15 cellular contexts compared by ENCODE assay signal in genomic region chr16:29683543-29684090, GRCh38. TPM values are rescaled to one million over a fixed set of nuclear protein-coding genes. Genes with fewer than 3 reads are reported as not detected.
"Had no signal": no experiment of that assay in that cellular context is flagged by ENCODE, and none has a peak within 500 bp of the region (broad histone marks: within the 10 kb centered on the region; RNA-seq: fewer than 3 reads in every experiment).

No MANE protein-coding gene starts in this region.

- H3K4me2 ChIP-seq: SK-N-SH had no signal

- H3K36me3 ChIP-seq: neutrophil had no signal

- H3K4me3 Mint-ChIP-seq: activated CD8-positive, alpha-beta T cell treated with anti-CD3 and anti-CD28 coated beads, Interleukin-2, amount 10 ng/mL, durations not matched to agents 7 days and 5 days; activated naive CD4-positive, alpha-beta T cell treated with anti-CD3 and anti-CD28 coated beads, Interleukin-2, amount 50 U/mL, for 24 hours; activated T-helper 17 cell treated with anti-CD3 and anti-CD28 coated beads, Interleukin-2, amount 50 U/mL, for 72 hours; memory B cell had no signal

- H3K9me2 ChIP-seq: SK-N-SH had no signal

- H3K9me3 ChIP-seq: body of pancreas, heart right ventricle, neutrophil, psoas muscle, SK-N-SH had no signal

- H3K4me3 ChIP-seq: body of pancreas, heart right ventricle, psoas muscle had no signal

- DNase-seq: activated CD4-positive, alpha-beta T cell treated with anti-CD3 and anti-CD28 coated beads for 48 hours; activated CD8-positive, alpha-beta T cell treated with anti-CD3 and anti-CD28 coated beads, Interleukin-2, amount 10 ng/mL, durations not matched to agents 7 days and 5 days; amniotic stem cell; body of pancreas; foreskin keratinocyte; heart right ventricle; psoas muscle; SK-N-SH; stimulated activated CD4-positive, alpha-beta T cell treated with anti-CD3 and anti-CD28 coated beads, Interleukin-12 subunit alpha, Interleukin-12 subunit beta, amount 100 ng/mL, for 4 hours; stimulated activated naive CD8-positive, alpha-beta T cell treated with anti-CD3 and anti-CD28 coated beads, Interleukin-15, Interleukin-2, amounts not matched to agents 100 U/mL and 50 U/mL, for 24 hours; T-helper 1 cell had no signal

- H3K9ac ChIP-seq: SK-N-SH had no signal

- H3K36me3 Mint-ChIP-seq: activated naive CD4-positive, alpha-beta T cell treated with anti-CD3 and anti-CD28 coated beads, Interleukin-2, amount 50 U/mL, for 24 hours; memory B cell had no signal

- H3K27me3 ChIP-seq: body of pancreas, foreskin keratinocyte, heart right ventricle, neutrophil had no signal

- H3K27me3 Mint-ChIP-seq: activated naive CD4-positive, alpha-beta T cell treated with anti-CD3 and anti-CD28 coated beads, Interleukin-2, amount 50 U/mL, for 24 hours; activated T-helper 17 cell treated with anti-CD3 and anti-CD28 coated beads, Interleukin-2, amount 50 U/mL, for 72 hours; memory B cell had no signal

- H3K9me3 Mint-ChIP-seq: activated naive CD4-positive, alpha-beta T cell treated with anti-CD3 and anti-CD28 coated beads, Interleukin-2, amount 50 U/mL, for 24 hours; activated T-helper 17 cell treated with anti-CD3 and anti-CD28 coated beads, Interleukin-2, amount 50 U/mL, for 72 hours; memory B cell had no signal

- H3K4me1 ChIP-seq: foreskin keratinocyte, psoas muscle had no signal

- H3K27ac Mint-ChIP-seq: activated CD8-positive, alpha-beta T cell treated with anti-CD3 and anti-CD28 coated beads, Interleukin-2, amount 10 ng/mL, durations not matched to agents 7 days and 5 days; activated naive CD4-positive, alpha-beta T cell treated with anti-CD3 and anti-CD28 coated beads, Interleukin-2, amount 50 U/mL, for 24 hours; activated T-helper 17 cell treated with anti-CD3 and anti-CD28 coated beads, Interleukin-2, amount 50 U/mL, for 72 hours; memory B cell had no signal

RNA-seq across cellular contexts. Expression of gene SPN, which starts 20.6 kb away (rescaled TPM):
- total RNA-seq: foreskin keratinocyte had no signal
